8 cellular contexts compared by ENCODE assay signal in genomic region chr19:42433503-42434260, GRCh38. TPM values are rescaled to one million over a fixed set of nuclear protein-coding genes. Genes with fewer than 3 reads are reported as not detected.
DNase-seq lines count a peak whose midpoint lies in the region; ATAC-seq and TF ChIP-seq lines count a peak whose summit lies in the region.

No MANE protein-coding gene starts in this region.

- in situ Hi-C loops in KBM-7 (cut with MboI; ENCODE audit: low pct_unique_long_range_greater_than_20kb, low sequenced_read_pairs) (no loop called here), astrocyte of the cerebellum (cut with HindIII; ENCODE audit: low sequenced_read_pairs) (no loop called here)

- H3K4me1 Mint-ChIP-seq in immature natural killer cell: peaks cover 4 to 7% of the 10 kb centered on the region in 2 donors

- no peak for ATAC-seq in HG03097 (IDR thresholded peaks at IDR 0.05; ENCODE audit: low FRiP score, unreplicated experiment)

- DNase-seq in DMS153 treated with DMSO at 0.1 percent for 48 hours (lab: John Stamatoyannopoulos, UW; ENCODE audit: unreplicated experiment) (peak; percentile 35), KBM-7 (peak; percentile 64), T-helper 22 cell (ENCODE audit: low read depth) (peak; percentile 32), astrocyte of the cerebellum (ENCODE audit: low read depth) (no peak), immature natural killer cell (peak; percentile 32 to 55 (median 47)), spleen (peak; percentile 89), cerebellar nuclear complex (lab: John Stamatoyannopoulos, UW) (no peak)

- H3K27ac ChIP-seq in spleen: peak overlapping the region in 7 of 8 donors; percentile 43 to 76 (median 72)

- no peaks in the 10 kb centered on the region for H3K27me3 ChIP-seq in spleen (replicated peaks in 1 of 7)

- TF ChIP-seq POLR2A in spleen (IDR thresholded peaks at IDR 0.05): no peak

- no peaks in the 10 kb centered on the region for H3K9me3 ChIP-seq in spleen

- H3K27me3 Mint-ChIP-seq in immature natural killer cell (ENCODE audit: low read depth in 3 of 3): peaks cover 0 to 2% (median 0%) of the 10 kb centered on the region in 3 donors

- 30 to 62% (median 45%) methylated on average over 9 of the region's 9 CpGs for WGBS in spleen, 5 donors

- no peaks in the 10 kb centered on the region for H3K36me3 ChIP-seq in spleen

- H3K4me3 Mint-ChIP-seq in immature natural killer cell: no peak overlapping the region

- TF ChIP-seq CTCF in astrocyte of the cerebellum (IDR thresholded peaks at IDR 0.05; ENCODE audit: low read depth, low read length, missing control alignments) (peak; percentile 60), spleen (IDR thresholded peaks at IDR 0.05 in 8 of 11, conservative IDR thresholded peaks at IDR 0.05 in 3 of 11) (peak; percentile 20 to 78 (median 57))

- H3K4me3 ChIP-seq in astrocyte of the cerebellum (ENCODE audit: low read depth, low read length): no peak overlapping the region
- H3K4me3 ChIP-seq in spleen: no peak overlapping the region

- no peaks in the 10 kb centered on the region for H3K9me3 Mint-ChIP-seq in immature natural killer cell

- H3K27ac Mint-ChIP-seq in immature natural killer cell: no peak overlapping the region

- intact Hi-C loops in spleen (cut with DNase I; ENCODE audit: low total_unique reads): no loop called here

- no peaks in the 10 kb centered on the region for H3K36me3 Mint-ChIP-seq in immature natural killer cell

- peaks cover 0 to 23% (median 14%) of the 10 kb centered on the region in 6 donors for H3K4me1 ChIP-seq in spleen

RNA-seq across cellular contexts. Expression of gene LIPE, which starts 6.5 kb away (rescaled TPM):
- polyA plus RNA-seq in immature natural killer cell (1 to 10 TPM; 1.9 to 3.9 (median 2.3) TPM), spleen (10 to 100 TPM; 20.6 to 39.5 (median 21.1) TPM)
- 10 to 100 TPM; 20.7 to 43.7 (median 25.3) TPM for total RNA-seq in spleen

RNA-seq across cellular contexts. Expression of gene CXCL17, which starts 9.1 kb away (rescaled TPM):
- polyA plus RNA-seq in immature natural killer cell (not detected), spleen (under 1 TPM; 0.11 to 0.19 (median 0.12) TPM)
- total RNA-seq in spleen: not detected

RNA-seq across cellular contexts. Expression of gene CNFN, which starts 43.6 kb away (rescaled TPM):
- polyA plus RNA-seq in immature natural killer cell (1 to 10 TPM in 2 of 3 donors, not detected in 1; 3.3 to 7.1 TPM), spleen (10 to 100 TPM; 13.1 to 16.8 (median 15.7) TPM)
- 1 to 10 TPM in 4 of 7 donors, under 1 TPM in 1, not detected in 2; 0.80 to 2.8 (median 2.5) TPM for total RNA-seq in spleen

Comparison
In these comparisons a context has a peak if more than half of its experiments do, and no peak if none do; other contexts are left out.
1. DNase-seq: peak in DMS153 treated with DMSO at 0.1 percent for 48 hours (single experiment), KBM-7 (single experiment), T-helper 22 cell (single experiment), immature natural killer cell (3 of 3) and spleen (single experiment); none in astrocyte of the cerebellum (single experiment) and cerebellar nuclear complex (0 of 2).
2. RNA of gene LIPE, which starts 6.5 kb away (polyA plus RNA-seq): 20.6 to 39.5 TPM in spleen; 1.9 to 3.9 TPM in immature natural killer cell; every median in the first group is over 4 times any median in the second.